ENCODE assay signal across 10 cellular contexts in the genomic region with DNA sequence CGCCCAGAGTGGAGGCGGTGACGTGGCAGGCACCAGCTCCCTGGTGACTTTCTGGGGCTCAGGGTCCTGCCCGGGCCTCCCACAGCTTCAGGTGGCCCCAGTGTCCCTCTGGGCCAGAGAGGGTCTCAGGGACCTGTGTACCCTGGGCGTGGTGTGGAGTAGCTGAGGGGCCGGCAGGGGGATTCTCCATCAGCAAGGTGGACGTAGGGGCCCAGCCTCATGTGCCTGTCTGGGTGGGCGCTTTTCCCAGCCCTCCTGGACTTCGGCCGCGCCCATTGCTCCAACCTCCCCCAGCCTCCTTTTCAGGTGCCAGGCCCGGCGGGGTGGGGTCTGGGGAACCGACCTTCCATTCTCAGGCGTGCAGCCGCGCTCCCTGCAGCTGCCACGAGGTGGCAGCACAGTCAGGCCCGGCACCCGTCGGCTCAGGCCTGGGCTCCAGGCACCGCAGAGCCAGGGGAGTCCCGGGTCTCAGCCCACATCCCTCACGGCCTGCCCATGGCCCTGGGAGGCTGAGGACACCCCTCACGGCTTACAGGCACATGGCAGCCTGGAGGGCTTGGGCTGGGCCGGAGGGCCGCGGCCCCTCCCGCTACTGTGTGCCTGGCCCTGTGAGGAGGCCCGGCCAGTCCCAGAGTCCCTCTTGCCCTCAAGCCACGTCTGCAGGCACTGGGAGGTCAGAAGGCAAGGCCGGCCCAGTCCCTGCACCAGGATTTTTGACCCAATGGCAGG. TPM values are rescaled to one million over a fixed set of nuclear protein-coding genes. Genes with fewer than 3 reads are reported as not detected.
DNase-seq lines count a peak whose midpoint lies in the region; ATAC-seq and TF ChIP-seq lines count a peak whose summit lies in the region.
"Had no signal": no experiment of that assay in that cellular context is flagged by ENCODE, and none has a peak within 500 bp of the region (broad histone marks: within the 10 kb centered on the region; RNA-seq: fewer than 3 reads in every experiment).

No MANE protein-coding gene starts in this region.

- peaks cover 0 to 2% (median 0%) of the 10 kb centered on the region in 4 donors for H3K27me3 ChIP-seq in liver (ENCODE audit: control insufficient read depth in 4 of 4, insufficient read depth in 4 of 4, low read length in 3 of 4)

- H3K36me3 ChIP-seq in liver (ENCODE audit: control insufficient read depth in 4 of 4, insufficient read depth in 3 of 4, low read depth in 1 of 4, low read length in 3 of 4): no peaks in the 10 kb centered on the region
- H3K36me3 ChIP-seq: BLaER1 treated with 17β-estradiol and CSF1 and Interleukin-3, amounts not matched to agents 10 nM and 100 nM had no signal

- H3K9ac ChIP-seq in liver (ENCODE audit: low read depth in 1 of 2, low read length in 2 of 2): no peak overlapping the region
- H3K9ac ChIP-seq: BLaER1 treated with 17β-estradiol and CSF1 and Interleukin-3, amounts not matched to agents 10 nM and 100 nM had no signal

- no peak for ATAC-seq in HG03565 (IDR thresholded peaks at IDR 0.05; ENCODE audit: unreplicated experiment)

- peaks cover 0 to 1% (median 0%) of the 10 kb centered on the region in 4 donors for H3K4me1 ChIP-seq in liver (ENCODE audit: control insufficient read depth in 4 of 4, insufficient read depth in 4 of 4, low read length in 3 of 4)

- 21% methylated on average over 32 of the region's 32 CpGs for whole genome bisulfite sequencing in liver

- no peak overlapping the region for H3K27ac ChIP-seq in coronary artery
- no peak overlapping the region for H3K27ac ChIP-seq in liver (ENCODE audit: low read depth in 1 of 2, low read length in 2 of 2)
- H3K27ac ChIP-seq: BLaER1 treated with 17β-estradiol and CSF1 and Interleukin-3, amounts not matched to agents 10 nM and 100 nM; epithelial cell of prostate had no signal

- DNase-seq in NCI-H1694 (lab: John Stamatoyannopoulos, UW) (peak; percentile 6), NCI-H1694 treated with DMSO at 0.1 percent for 48 hours (lab: John Stamatoyannopoulos, UW) (no peak), NCI-H1417 (lab: John Stamatoyannopoulos, UW) (peak; percentile 46 to 63 (median 60)), coronary artery (ENCODE audit: low spot score) (peak; percentile 70)
- DNase-seq in activated CD4-positive, alpha-beta T cell treated with anti-CD3 and anti-CD28 coated beads for 48 hours: peak; percentile 79
- DNase-seq in stimulated activated CD4-positive, alpha-beta T cell treated with anti-CD3 and anti-CD28 coated beads, TNF-alpha, amount 100 ng/mL, for 4 hours (ENCODE audit: low read depth in 3 of 3): peak; percentile 41 to 44 (median 44)

- H3K4me3 ChIP-seq in coronary artery (no peak overlapping the region), liver (ENCODE audit: low read depth in 1 of 3, low read length in 3 of 3) (no peak overlapping the region)
- H3K4me3 ChIP-seq: BLaER1 treated with 17β-estradiol and CSF1 and Interleukin-3, amounts not matched to agents 10 nM and 100 nM had no signal

- peak; percentile 78 to 87 for TF ChIP-seq RAD21 in liver (IDR thresholded peaks at IDR 0.05)

- H3K9me3 ChIP-seq in liver (ENCODE audit: control insufficient read depth in 4 of 4, low read length in 3 of 4): no peaks in the 10 kb centered on the region
- H3K9me3 ChIP-seq: BLaER1 treated with 17β-estradiol and CSF1 and Interleukin-3, amounts not matched to agents 10 nM and 100 nM had no signal

- TF ChIP-seq CTCF in coronary artery (IDR thresholded peaks at IDR 0.05) (peak; percentile 96), liver (IDR thresholded peaks at IDR 0.05; ENCODE audit: low read depth, low read length, missing input control) (peak; percentile 88)

TF ChIP-seq in liver, 16 proteins besides CTCF, POLR2A, EP300 and RAD21:
- TF ChIP-seq HNF4G (IDR thresholded peaks at IDR 0.05) (no peak), NR2F2 (IDR thresholded peaks at IDR 0.05) (no peak), SP1 (IDR thresholded peaks at IDR 0.05) (no peak), FOXA1 (IDR thresholded peaks at IDR 0.05) (no peak), GABPA (IDR thresholded peaks at IDR 0.05 in 1 of 2, conservative IDR thresholded peaks at IDR 0.05 in 1 of 2) (no peak), EGR1 (IDR thresholded peaks at IDR 0.05; ENCODE audit: low read depth in 2 of 2) (no peak), HNF4A (conservative IDR thresholded peaks at IDR 0.05) (no peak), FOXA2 (IDR thresholded peaks at IDR 0.05) (no peak), TAF1 (conservative IDR thresholded peaks at IDR 0.05) (no peak), JUND (IDR thresholded peaks at IDR 0.05) (no peak), YY1 (IDR thresholded peaks at IDR 0.05) (no peak), RXRA (IDR thresholded peaks at IDR 0.05) (no peak)
- TF ChIP-seq, protein P1, sequence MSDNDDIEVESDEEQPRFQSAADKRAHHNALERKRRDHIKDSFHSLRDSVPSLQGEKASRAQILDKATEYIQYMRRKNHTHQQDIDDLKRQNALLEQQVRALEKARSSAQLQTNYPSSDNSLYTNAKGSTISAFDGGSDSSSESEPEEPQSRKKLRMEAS (IDR thresholded peaks at IDR 0.05): no peak
- TF ChIP-seq, protein P2, sequence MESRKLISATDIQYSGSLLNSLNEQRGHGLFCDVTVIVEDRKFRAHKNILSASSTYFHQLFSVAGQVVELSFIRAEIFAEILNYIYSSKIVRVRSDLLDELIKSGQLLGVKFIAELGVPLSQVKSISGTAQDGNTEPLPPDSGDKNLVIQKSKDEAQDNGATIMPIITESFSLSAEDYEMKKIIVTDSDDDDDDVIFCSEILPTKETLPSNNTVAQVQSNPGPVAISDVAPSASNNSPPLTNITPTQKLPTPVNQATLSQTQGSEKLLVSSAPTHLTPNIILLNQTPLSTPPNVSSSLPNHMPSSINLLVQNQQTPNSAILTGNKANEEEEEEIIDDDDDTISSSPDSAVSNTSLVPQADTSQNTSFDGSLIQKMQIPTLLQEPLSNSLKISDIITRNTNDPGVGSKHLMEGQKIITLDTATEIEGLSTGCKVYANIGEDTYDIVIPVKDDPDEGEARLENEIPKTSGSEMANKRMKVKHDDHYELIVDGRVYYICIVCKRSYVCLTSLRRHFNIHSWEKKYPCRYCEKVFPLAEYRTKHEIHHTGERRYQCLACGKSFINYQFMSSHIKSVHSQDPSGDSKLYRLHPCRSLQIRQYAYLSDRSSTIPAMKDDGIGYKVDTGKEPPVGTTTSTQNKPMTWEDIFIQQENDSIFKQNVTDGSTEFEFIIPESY (IDR thresholded peaks at IDR 0.05): no peak
- TF ChIP-seq, protein P3, sequence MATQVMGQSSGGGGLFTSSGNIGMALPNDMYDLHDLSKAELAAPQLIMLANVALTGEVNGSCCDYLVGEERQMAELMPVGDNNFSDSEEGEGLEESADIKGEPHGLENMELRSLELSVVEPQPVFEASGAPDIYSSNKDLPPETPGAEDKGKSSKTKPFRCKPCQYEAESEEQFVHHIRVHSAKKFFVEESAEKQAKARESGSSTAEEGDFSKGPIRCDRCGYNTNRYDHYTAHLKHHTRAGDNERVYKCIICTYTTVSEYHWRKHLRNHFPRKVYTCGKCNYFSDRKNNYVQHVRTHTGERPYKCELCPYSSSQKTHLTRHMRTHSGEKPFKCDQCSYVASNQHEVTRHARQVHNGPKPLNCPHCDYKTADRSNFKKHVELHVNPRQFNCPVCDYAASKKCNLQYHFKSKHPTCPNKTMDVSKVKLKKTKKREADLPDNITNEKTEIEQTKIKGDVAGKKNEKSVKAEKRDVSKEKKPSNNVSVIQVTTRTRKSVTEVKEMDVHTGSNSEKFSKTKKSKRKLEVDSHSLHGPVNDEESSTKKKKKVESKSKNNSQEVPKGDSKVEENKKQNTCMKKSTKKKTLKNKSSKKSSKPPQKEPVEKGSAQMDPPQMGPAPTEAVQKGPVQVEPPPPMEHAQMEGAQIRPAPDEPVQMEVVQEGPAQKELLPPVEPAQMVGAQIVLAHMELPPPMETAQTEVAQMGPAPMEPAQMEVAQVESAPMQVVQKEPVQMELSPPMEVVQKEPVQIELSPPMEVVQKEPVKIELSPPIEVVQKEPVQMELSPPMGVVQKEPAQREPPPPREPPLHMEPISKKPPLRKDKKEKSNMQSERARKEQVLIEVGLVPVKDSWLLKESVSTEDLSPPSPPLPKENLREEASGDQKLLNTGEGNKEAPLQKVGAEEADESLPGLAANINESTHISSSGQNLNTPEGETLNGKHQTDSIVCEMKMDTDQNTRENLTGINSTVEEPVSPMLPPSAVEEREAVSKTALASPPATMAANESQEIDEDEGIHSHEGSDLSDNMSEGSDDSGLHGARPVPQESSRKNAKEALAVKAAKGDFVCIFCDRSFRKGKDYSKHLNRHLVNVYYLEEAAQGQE (IDR thresholded peaks at IDR 0.05): no peak
- TF ChIP-seq, protein P4, sequence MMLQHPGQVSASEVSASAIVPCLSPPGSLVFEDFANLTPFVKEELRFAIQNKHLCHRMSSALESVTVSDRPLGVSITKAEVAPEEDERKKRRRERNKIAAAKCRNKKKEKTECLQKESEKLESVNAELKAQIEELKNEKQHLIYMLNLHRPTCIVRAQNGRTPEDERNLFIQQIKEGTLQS (IDR thresholded peaks at IDR 0.05): no peak
TF ChIP-seq in liver: peak in this region for 0.

RNA-seq across cellular contexts. Expression of a gene that starts 19.9 kb away (rescaled TPM):
- under 1 TPM in 1 of 2 donors, not detected in 1; 0.50 TPM for total RNA-seq in liver
- under 1 TPM; 0.17 to 0.95 TPM for polyA plus RNA-seq in liver

RNA-seq across cellular contexts. Expression of a gene that starts 45.2 kb away (rescaled TPM):
- not detected for total RNA-seq in liver
- not detected for polyA plus RNA-seq in liver
